21 cellular contexts compared by ENCODE assay signal in genomic region chr1:15936025-15936424, GRCh38.
"Had no signal": no experiment of that assay in that cellular context is flagged by ENCODE, and none has a peak within 500 bp of the region (broad histone marks: within the 10 kb centered on the region; RNA-seq: fewer than 3 reads in every experiment).

No MANE protein-coding gene starts in this region.

- ATAC-seq: naive thymus-derived CD4-positive, alpha-beta T cell; sciatic nerve had no signal

- H3K36me3 ChIP-seq: neural progenitor cell, ovary had no signal

- H3K4me1 ChIP-seq: neural progenitor cell, vagina had no signal

- H3K9me3 ChIP-seq: esophagus squamous epithelium, ovary, tibial nerve, vagina had no signal

- H3K9me3 Mint-ChIP-seq: activated naive CD8-positive, alpha-beta T cell treated with anti-CD3 and anti-CD28 coated beads for 36 hours; neural progenitor cell had no signal

- H3K4me3 Mint-ChIP-seq: activated naive CD8-positive, alpha-beta T cell treated with anti-CD3 and anti-CD28 coated beads for 36 hours; naive thymus-derived CD4-positive, alpha-beta T cell; neural progenitor cell had no signal

- DNase-seq: activated CD4-positive, alpha-beta T cell treated with anti-CD3 and anti-CD28 coated beads for 1 hour; activated CD4-positive, alpha-beta T cell treated with anti-CD3 and anti-CD28 coated beads, Interleukin-2, amount 50 U/mL, for 48 hours; activated effector memory CD4-positive, alpha-beta T cell treated with Interleukin-2 at 50 U/mL for 16 hours; activated naive CD8-positive, alpha-beta T cell treated with anti-CD3 and anti-CD28 coated beads for 36 hours; amygdala; dermis blood vessel endothelial cell; effector memory CD4-positive, alpha-beta T cell; esophagus squamous epithelium; mesenchymal stem cell; naive thymus-derived CD4-positive, alpha-beta T cell; stimulated activated CD4-positive, alpha-beta T cell treated with anti-CD3 and anti-CD28 coated beads, Interleukin-4, amount 100 ng/mL, for 1 hour; substantia nigra; T-helper 2 cell had no signal

- H3K27ac ChIP-seq: cardiac muscle cell, neural progenitor cell, ovary, vagina, VCaP had no signal

- H3K4me3 ChIP-seq: cardiac muscle cell, esophagus squamous epithelium, neural progenitor cell, ovary, smooth muscle cell, tibial nerve, vagina had no signal

- H3K27me3 ChIP-seq: cardiac muscle cell, esophagus squamous epithelium, neural progenitor cell, ovary, tibial nerve, vagina had no signal

- H3K27me3 Mint-ChIP-seq: activated naive CD8-positive, alpha-beta T cell treated with anti-CD3 and anti-CD28 coated beads for 36 hours; naive thymus-derived CD4-positive, alpha-beta T cell had no signal
